13 cellular contexts compared by ENCODE assay signal in genomic region chr9:17137576-17137975, GRCh38.
"Had no signal": no experiment of that assay in that cellular context is flagged by ENCODE, and none has a peak within 500 bp of the region (broad histone marks: within the 10 kb centered on the region; RNA-seq: fewer than 3 reads in every experiment).

No MANE protein-coding gene starts in this region.

- DNase-seq: activated CD4-positive, alpha-beta T cell treated with anti-CD3 and anti-CD28 coated beads for 48 hours; activated CD8-positive, alpha-beta memory T cell treated with anti-CD3 and anti-CD28 coated beads, Interleukin-2, amount 50 U/mL, for 48 hours; activated CD8-positive, alpha-beta T cell treated with anti-CD3 and anti-CD28 coated beads, Interleukin-2, amount 10 ng/mL, durations not matched to agents 7 days and 5 days; activated naive CD8-positive, alpha-beta T cell treated with anti-CD3 and anti-CD28 coated beads, Interleukin-2, amount 10 ng/mL, durations not matched to agents 7 days and 5 days; heart right ventricle; islet precursor cell; left lung; stimulated activated CD4-positive, alpha-beta T cell treated with anti-CD3 and anti-CD28 coated beads, Interleukin-2, amount 100 ng/mL, for 24 hours; stimulated activated naive CD4-positive, alpha-beta T cell treated with Interleukin-2 at 50 U/mL for 16 hours had no signal

- H3K4me3 ChIP-seq: heart right ventricle, left lung, prostate gland had no signal

- ATAC-seq: activated CD8-positive, alpha-beta T cell treated with anti-CD3 and anti-CD28 coated beads, Interleukin-2, amount 10 ng/mL, durations not matched to agents 7 days and 5 days; heart right ventricle; left lung; natural killer cell treated with Interleukin-12 subunit alpha and Interleukin-12 subunit beta and Interleukin-15 and Interleukin-18, amount 100 ng/mL, for 72 hours; sciatic nerve; WTC11 had no signal
